Comparison of ENCODE assay signal across 2 cellular contexts in the genomic region with DNA sequence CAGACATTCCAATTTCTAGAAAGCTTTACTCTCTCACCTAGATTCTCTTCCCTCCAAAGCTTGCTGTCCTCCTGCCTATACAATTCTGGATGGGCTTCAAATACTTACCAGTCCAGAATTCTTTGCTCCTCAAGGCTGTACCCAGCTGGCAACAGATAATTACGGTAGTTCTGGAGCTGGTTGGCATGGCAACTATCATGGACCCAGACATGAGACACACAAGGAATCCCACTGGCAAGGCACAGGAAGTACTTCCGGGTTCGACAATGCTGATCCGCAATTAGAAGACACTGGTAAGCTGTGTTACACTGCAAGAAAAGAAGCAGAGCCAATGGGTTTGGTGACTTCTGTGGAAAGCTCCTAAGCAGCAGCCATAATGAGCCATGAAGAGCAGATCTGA.
TF ChIP-seq lines count a peak whose summit lies in the region.

No MANE protein-coding gene starts in this region.

TF ChIP-seq in SK-N-SH, 30 proteins besides CTCF, POLR2A, EP300 and RAD21 (continued from another document):
- TF ChIP-seq, protein P1, sequence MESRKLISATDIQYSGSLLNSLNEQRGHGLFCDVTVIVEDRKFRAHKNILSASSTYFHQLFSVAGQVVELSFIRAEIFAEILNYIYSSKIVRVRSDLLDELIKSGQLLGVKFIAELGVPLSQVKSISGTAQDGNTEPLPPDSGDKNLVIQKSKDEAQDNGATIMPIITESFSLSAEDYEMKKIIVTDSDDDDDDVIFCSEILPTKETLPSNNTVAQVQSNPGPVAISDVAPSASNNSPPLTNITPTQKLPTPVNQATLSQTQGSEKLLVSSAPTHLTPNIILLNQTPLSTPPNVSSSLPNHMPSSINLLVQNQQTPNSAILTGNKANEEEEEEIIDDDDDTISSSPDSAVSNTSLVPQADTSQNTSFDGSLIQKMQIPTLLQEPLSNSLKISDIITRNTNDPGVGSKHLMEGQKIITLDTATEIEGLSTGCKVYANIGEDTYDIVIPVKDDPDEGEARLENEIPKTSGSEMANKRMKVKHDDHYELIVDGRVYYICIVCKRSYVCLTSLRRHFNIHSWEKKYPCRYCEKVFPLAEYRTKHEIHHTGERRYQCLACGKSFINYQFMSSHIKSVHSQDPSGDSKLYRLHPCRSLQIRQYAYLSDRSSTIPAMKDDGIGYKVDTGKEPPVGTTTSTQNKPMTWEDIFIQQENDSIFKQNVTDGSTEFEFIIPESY (IDR thresholded peaks at IDR 0.05; ENCODE audit: borderline replicate concordance, low read depth), result no peak
- TF ChIP-seq, protein P2, sequence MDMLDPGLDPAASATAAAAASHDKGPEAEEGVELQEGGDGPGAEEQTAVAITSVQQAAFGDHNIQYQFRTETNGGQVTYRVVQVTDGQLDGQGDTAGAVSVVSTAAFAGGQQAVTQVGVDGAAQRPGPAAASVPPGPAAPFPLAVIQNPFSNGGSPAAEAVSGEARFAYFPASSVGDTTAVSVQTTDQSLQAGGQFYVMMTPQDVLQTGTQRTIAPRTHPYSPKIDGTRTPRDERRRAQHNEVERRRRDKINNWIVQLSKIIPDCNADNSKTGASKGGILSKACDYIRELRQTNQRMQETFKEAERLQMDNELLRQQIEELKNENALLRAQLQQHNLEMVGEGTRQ (IDR thresholded peaks at IDR 0.05; ENCODE audit: borderline replicate concordance, low read depth, low read length), result no peak
- no peak for TF ChIP-seq FOXJ3 (CRISPR knock-in tag; IDR thresholded peaks at IDR 0.05)
- TF ChIP-seq TCF12 (IDR thresholded peaks at IDR 0.05), result no peak
- TF ChIP-seq TAF1 (IDR thresholded peaks at IDR 0.05; ENCODE audit: borderline replicate concordance, low read depth, low read length), result no peak

TF ChIP-seq in SK-N-SH treated with all-trans-retinoic acid at 6 μM for 48 hours, 23 proteins besides CTCF, POLR2A, EP300 and RAD21 (continued from another document):
- TF ChIP-seq, protein P3, sequence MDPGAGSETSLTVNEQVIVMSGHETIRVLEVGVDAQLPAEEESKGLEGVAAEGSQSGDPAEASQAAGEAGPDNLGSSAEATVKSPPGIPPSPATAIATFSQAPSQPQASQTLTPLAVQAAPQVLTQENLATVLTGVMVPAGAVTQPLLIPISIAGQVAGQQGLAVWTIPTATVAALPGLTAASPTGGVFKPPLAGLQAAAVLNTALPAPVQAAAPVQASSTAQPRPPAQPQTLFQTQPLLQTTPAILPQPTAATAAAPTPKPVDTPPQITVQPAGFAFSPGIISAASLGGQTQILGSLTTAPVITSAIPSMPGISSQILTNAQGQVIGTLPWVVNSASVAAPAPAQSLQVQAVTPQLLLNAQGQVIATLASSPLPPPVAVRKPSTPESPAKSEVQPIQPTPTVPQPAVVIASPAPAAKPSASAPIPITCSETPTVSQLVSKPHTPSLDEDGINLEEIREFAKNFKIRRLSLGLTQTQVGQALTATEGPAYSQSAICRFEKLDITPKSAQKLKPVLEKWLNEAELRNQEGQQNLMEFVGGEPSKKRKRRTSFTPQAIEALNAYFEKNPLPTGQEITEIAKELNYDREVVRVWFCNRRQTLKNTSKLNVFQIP (CRISPR knock-in tag; IDR thresholded peaks at IDR 0.05; ENCODE audit: borderline replicate concordance, low read depth), result no peak
- no peak for TF ChIP-seq PPARA (CRISPR knock-in tag; IDR thresholded peaks at IDR 0.05; ENCODE audit: borderline replicate concordance)
- no peak for TF ChIP-seq ISL1 (CRISPR knock-in tag; IDR thresholded peaks at IDR 0.05)
- TF ChIP-seq, protein P4, sequence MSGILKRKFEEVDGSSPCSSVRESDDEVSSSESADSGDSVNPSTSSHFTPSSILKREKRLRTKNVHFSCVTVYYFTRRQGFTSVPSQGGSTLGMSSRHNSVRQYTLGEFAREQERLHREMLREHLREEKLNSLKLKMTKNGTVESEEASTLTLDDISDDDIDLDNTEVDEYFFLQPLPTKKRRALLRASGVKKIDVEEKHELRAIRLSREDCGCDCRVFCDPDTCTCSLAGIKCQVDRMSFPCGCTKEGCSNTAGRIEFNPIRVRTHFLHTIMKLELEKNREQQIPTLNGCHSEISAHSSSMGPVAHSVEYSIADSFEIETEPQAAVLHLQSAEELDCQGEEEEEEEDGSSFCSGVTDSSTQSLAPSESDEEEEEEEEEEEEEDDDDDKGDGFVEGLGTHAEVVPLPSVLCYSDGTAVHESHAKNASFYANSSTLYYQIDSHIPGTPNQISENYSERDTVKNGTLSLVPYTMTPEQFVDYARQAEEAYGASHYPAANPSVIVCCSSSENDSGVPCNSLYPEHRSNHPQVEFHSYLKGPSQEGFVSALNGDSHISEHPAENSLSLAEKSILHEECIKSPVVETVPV (CRISPR knock-in tag; IDR thresholded peaks at IDR 0.05), result no peak
- TF ChIP-seq, protein P5, sequence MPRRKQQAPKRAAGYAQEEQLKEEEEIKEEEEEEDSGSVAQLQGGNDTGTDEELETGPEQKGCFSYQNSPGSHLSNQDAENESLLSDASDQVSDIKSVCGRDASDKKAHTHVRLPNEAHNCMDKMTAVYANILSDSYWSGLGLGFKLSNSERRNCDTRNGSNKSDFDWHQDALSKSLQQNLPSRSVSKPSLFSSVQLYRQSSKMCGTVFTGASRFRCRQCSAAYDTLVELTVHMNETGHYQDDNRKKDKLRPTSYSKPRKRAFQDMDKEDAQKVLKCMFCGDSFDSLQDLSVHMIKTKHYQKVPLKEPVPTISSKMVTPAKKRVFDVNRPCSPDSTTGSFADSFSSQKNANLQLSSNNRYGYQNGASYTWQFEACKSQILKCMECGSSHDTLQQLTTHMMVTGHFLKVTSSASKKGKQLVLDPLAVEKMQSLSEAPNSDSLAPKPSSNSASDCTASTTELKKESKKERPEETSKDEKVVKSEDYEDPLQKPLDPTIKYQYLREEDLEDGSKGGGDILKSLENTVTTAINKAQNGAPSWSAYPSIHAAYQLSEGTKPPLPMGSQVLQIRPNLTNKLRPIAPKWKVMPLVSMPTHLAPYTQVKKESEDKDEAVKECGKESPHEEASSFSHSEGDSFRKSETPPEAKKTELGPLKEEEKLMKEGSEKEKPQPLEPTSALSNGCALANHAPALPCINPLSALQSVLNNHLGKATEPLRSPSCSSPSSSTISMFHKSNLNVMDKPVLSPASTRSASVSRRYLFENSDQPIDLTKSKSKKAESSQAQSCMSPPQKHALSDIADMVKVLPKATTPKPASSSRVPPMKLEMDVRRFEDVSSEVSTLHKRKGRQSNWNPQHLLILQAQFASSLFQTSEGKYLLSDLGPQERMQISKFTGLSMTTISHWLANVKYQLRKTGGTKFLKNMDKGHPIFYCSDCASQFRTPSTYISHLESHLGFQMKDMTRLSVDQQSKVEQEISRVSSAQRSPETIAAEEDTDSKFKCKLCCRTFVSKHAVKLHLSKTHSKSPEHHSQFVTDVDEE (CRISPR knock-in tag; IDR thresholded peaks at IDR 0.05), result no peak
- TF ChIP-seq, protein P6, sequence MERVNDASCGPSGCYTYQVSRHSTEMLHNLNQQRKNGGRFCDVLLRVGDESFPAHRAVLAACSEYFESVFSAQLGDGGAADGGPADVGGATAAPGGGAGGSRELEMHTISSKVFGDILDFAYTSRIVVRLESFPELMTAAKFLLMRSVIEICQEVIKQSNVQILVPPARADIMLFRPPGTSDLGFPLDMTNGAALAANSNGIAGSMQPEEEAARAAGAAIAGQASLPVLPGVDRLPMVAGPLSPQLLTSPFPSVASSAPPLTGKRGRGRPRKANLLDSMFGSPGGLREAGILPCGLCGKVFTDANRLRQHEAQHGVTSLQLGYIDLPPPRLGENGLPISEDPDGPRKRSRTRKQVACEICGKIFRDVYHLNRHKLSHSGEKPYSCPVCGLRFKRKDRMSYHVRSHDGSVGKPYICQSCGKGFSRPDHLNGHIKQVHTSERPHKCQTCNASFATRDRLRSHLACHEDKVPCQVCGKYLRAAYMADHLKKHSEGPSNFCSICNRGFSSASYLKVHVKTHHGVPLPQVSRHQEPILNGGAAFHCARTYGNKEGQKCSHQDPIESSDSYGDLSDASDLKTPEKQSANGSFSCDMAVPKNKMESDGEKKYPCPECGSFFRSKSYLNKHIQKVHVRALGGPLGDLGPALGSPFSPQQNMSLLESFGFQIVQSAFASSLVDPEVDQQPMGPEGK (CRISPR knock-in tag; IDR thresholded peaks at IDR 0.05; ENCODE audit: borderline replicate concordance), result no peak
- TF ChIP-seq ZNF8 (CRISPR knock-in tag; IDR thresholded peaks at IDR 0.05), result no peak
